13 cellular contexts compared by ENCODE assay signal in genomic region chr16:85592700-85593502, GRCh38. TPM values are rescaled to one million over a fixed set of nuclear protein-coding genes. Genes with fewer than 3 reads are reported as not detected.
DNase-seq lines count a peak whose midpoint lies in the region; ATAC-seq and TF ChIP-seq lines count a peak whose summit lies in the region.
"Had no signal": no experiment of that assay in that cellular context is flagged by ENCODE, and none has a peak within 500 bp of the region (broad histone marks: within the 10 kb centered on the region; RNA-seq: fewer than 3 reads in every experiment).

No MANE protein-coding gene starts in this region.

- peaks cover 17 to 98% (median 86%) of the 10 kb centered on the region in 10 experiments for H3K4me1 ChIP-seq in BLaER1 treated with 17β-estradiol and CSF1 and Interleukin-3, amounts not matched to agents 10 nM and 100 nM
- H3K4me1 ChIP-seq in endodermal cell (ENCODE audit: control insufficient read depth, insufficient read depth, low read length): peaks cover under 1% of the 10 kb centered on the region
- H3K4me1 ChIP-seq: right lobe of liver had no signal

- H3K4me2 ChIP-seq in BLaER1 treated with 17β-estradiol and CSF1 and Interleukin-3, amounts not matched to agents 10 nM and 100 nM: peak overlapping the region; percentile 40 to 85 (median 75); a peak in 21 of 22 replicates

- H3K27ac Mint-ChIP-seq in endodermal cell: no peak overlapping the region

- H3K4me3 Mint-ChIP-seq in endodermal cell: no peak overlapping the region
- H3K4me3 Mint-ChIP-seq: CD14-positive monocyte had no signal

- peaks cover 0 to 36% (median 0%) of the 10 kb centered on the region in 11 experiments; a peak in 6 of 22 replicates for H3K27me3 ChIP-seq in BLaER1 treated with 17β-estradiol and CSF1 and Interleukin-3, amounts not matched to agents 10 nM and 100 nM
- H3K27me3 ChIP-seq in MG63: no peaks in the 10 kb centered on the region
- H3K27me3 ChIP-seq in endodermal cell (ENCODE audit: control insufficient read depth, insufficient read depth, low read length, poor library complexity, severe bottlenecking): no peaks in the 10 kb centered on the region
- H3K27me3 ChIP-seq: right lobe of liver had no signal

- H3K9ac ChIP-seq in BLaER1 treated with 17β-estradiol and CSF1 and Interleukin-3, amounts not matched to agents 10 nM and 100 nM: peak overlapping the region in 6 of 11 experiments; percentile 21 to 47 (median 24); a peak in 6 of 22 replicates
- H3K9ac ChIP-seq in endodermal cell (ENCODE audit: extremely low read depth, low read length, poor library complexity, severe bottlenecking): no peak overlapping the region

- WGBS in endodermal cell (ENCODE audit: insufficient coverage in 1 of 2, insufficient read length in 1 of 2), 2 experiments: 87 to 90% methylated on average over 7 to 12 of the region's 12 CpGs

- no peaks in the 10 kb centered on the region for H3K9me3 Mint-ChIP-seq in endodermal cell

- peaks cover 53 to 91% (median 80%) of the 10 kb centered on the region in 11 experiments for H4K20me1 ChIP-seq in BLaER1 treated with 17β-estradiol and CSF1 and Interleukin-3, amounts not matched to agents 10 nM and 100 nM

- no peaks in the 10 kb centered on the region for H3K36me3 ChIP-seq in BLaER1 treated with 17β-estradiol and CSF1 and Interleukin-3, amounts not matched to agents 10 nM and 100 nM
- H3K36me3 ChIP-seq in MG63: no peaks in the 10 kb centered on the region
- no peaks in the 10 kb centered on the region for H3K36me3 ChIP-seq in endodermal cell (ENCODE audit: control insufficient read depth, insufficient read depth, low read length)
- H3K36me3 ChIP-seq: right lobe of liver had no signal

- peaks cover 5% of the 10 kb centered on the region for H3K36me3 Mint-ChIP-seq in endodermal cell (ENCODE audit: low read depth)

- peak; percentile 38 for ATAC-seq in omental fat pad (ENCODE audit: low FRiP score)
- ATAC-seq in HG03159 (IDR thresholded peaks at IDR 0.05; ENCODE audit: unreplicated experiment): no peak
- ATAC-seq in GM18861 (IDR thresholded peaks at IDR 0.05; ENCODE audit: unreplicated experiment): no peak
- ATAC-seq: esophagus mucosa had no signal

- H3K9me3 ChIP-seq in BLaER1 treated with 17β-estradiol and CSF1 and Interleukin-3, amounts not matched to agents 10 nM and 100 nM (replicated peaks in 1 of 11): no peaks in the 10 kb centered on the region
- H3K9me3 ChIP-seq in MG63 (no peaks in the 10 kb centered on the region), endodermal cell (ENCODE audit: control insufficient read depth, low read length) (no peaks in the 10 kb centered on the region)
- H3K9me3 ChIP-seq: right lobe of liver had no signal

- no peak for TF ChIP-seq CTCF in endodermal cell (conservative IDR thresholded peaks at IDR 0.05)
- no peak for TF ChIP-seq CTCF in omental fat pad (IDR thresholded peaks at IDR 0.05)
- TF ChIP-seq CTCF in GM13976 (IDR thresholded peaks at IDR 0.05; ENCODE audit: borderline replicate concordance, control extremely low read depth, extremely low read depth, insufficient read depth, missing control alignments): no peak

- DNase-seq in MG63: peak; percentile 52
- DNase-seq in endodermal cell: no peak
- no peak for DNase-seq in omental fat pad (ENCODE audit: low spot score)
- no peak for DNase-seq in 8988T
- DNase-seq in GM13976 (ENCODE audit: low spot score): no peak
- DNase-seq: activated effector memory CD4-positive, alpha-beta T cell treated with anti-CD3 and anti-CD28 coated beads, Interleukin-2, amount 50 U/mL, for 16 hours; right lobe of liver; SHP77 treated with DMSO at 0.1 percent for 48 hours had no signal

- in situ Hi-C loops in GM13976 (cut with MboI; ENCODE audit: low sequenced_read_pairs, unreplicated experiment): no loop called here

- peaks cover 6% of the 10 kb centered on the region for H3K4me1 Mint-ChIP-seq in endodermal cell

- no peak overlapping the region for H3K4me3 ChIP-seq in BLaER1 treated with 17β-estradiol and CSF1 and Interleukin-3, amounts not matched to agents 10 nM and 100 nM
- H3K4me3 ChIP-seq in MG63 (no peak overlapping the region), endodermal cell (ENCODE audit: low read length) (no peak overlapping the region)
- H3K4me3 ChIP-seq: right lobe of liver had no signal

- H3K27me3 Mint-ChIP-seq in endodermal cell (ENCODE audit: insufficient read depth): no peaks in the 10 kb centered on the region

- peak overlapping the region in 2 of 11 experiments; percentile 37 to 46; a peak in 2 of 22 replicates for H3K27ac ChIP-seq in BLaER1 treated with 17β-estradiol and CSF1 and Interleukin-3, amounts not matched to agents 10 nM and 100 nM
- H3K27ac ChIP-seq in endodermal cell (ENCODE audit: low read depth, low read length): peak overlapping the region; percentile 91
- H3K27ac ChIP-seq: right lobe of liver had no signal

RNA-seq across cellular contexts. Expression of gene GSE1, which starts 20.2 kb away (rescaled TPM):
- total RNA-seq in MG63 (2014; rRNA removed; shearing (Covaris generic); ENCODE audit: low replicate concordance): 9.3 and 19.1 TPM in 2 replicates
- total RNA-seq in endodermal cell (100 to 1,000 TPM; 108 to 128 TPM), omental fat pad (100 to 1,000 TPM in 2 of 4 donors, 10 to 100 TPM in 2; 50.9 to 181 (median 90.9) TPM)
- 55.0 TPM for polyA plus RNA-seq in endodermal cell (2013, experiment 1 of 2)
- 54.2 TPM for polyA plus RNA-seq in endodermal cell (2013, experiment 2 of 2)
